23 cellular contexts compared by ENCODE assay signal in genomic region chr2:127164761-127165538, GRCh38. TPM values are rescaled to one million over a fixed set of nuclear protein-coding genes. Genes with fewer than 3 reads are reported as not detected.
DNase-seq lines count a peak whose midpoint lies in the region; ATAC-seq and TF ChIP-seq lines count a peak whose summit lies in the region.
"Had no signal": no experiment of that assay in that cellular context is flagged by ENCODE, and none has a peak within 500 bp of the region (broad histone marks: within the 10 kb centered on the region; RNA-seq: fewer than 3 reads in every experiment).

No MANE protein-coding gene starts in this region.

- H3K27ac ChIP-seq in BLaER1 (peak overlapping the region; percentile 44), Panc1 (ENCODE audit: low read length) (0 out of 2 replicates have a peak overlapping the region, but pooled peaks have one; percentile 29), MM.1S (ENCODE audit: low read length) (no peak overlapping the region)
- H3K27ac ChIP-seq: cardiac muscle cell, heart left ventricle, parathyroid adenoma had no signal

- peak; percentile 22; the same call in 1 of the 2 replicates for ATAC-seq in Panc1
- ATAC-seq: activated CD8-positive, alpha-beta T cell treated with anti-CD3 and anti-CD28 coated beads for 36 hours; activated T-cell treated with anti-CD3 and anti-CD28 coated beads, Interleukin-2, amount 50 U/mL, for 4 hours; naive thymus-derived CD4-positive, alpha-beta T cell had no signal

- H4K20me1 ChIP-seq in BLaER1 (no peaks in the 10 kb centered on the region), MM.1S (ENCODE audit: insufficient read depth, low read length) (no peaks in the 10 kb centered on the region)

- peak overlapping the region; percentile 22; the same call in 1 of the 2 replicates for H3K9ac ChIP-seq in BLaER1
- H3K9ac ChIP-seq in MM.1S (ENCODE audit: low read length): no peak overlapping the region
- H3K9ac ChIP-seq: parathyroid adenoma had no signal

- H3K4me3 Mint-ChIP-seq in Calu3 (ENCODE audit: low read depth, unreplicated experiment): no peak overlapping the region
- H3K4me3 Mint-ChIP-seq in nephron: peak overlapping the region in 1 of 3 experiments; percentile 47
- H3K4me3 Mint-ChIP-seq: activated CD8-positive, alpha-beta T cell treated with anti-CD3 and anti-CD28 coated beads for 36 hours; activated naive CD4-positive, alpha-beta T cell treated with anti-CD3 and anti-CD28 coated beads, Interleukin-2, amount 10 ng/mL, durations not matched to agents 7 days and 5 days; activated T-cell treated with anti-CD3 and anti-CD28 coated beads, Interleukin-2, amount 50 U/mL, for 4 hours; CD4-positive, alpha-beta T cell; naive thymus-derived CD4-positive, alpha-beta T cell had no signal

- in situ Hi-C loops in Panc1 (cut with HindIII; ENCODE audit: low pct_unique_long_range_greater_than_20kb, low sequenced_read_pairs): no loop called here

- CTCF ChIA-PET in Calu3 (lab: Charles Lee): no interaction called here
- CTCF ChIA-PET in Panc1 (lab: Charles Lee): no interaction called here

- no peaks in the 10 kb centered on the region for H3K9me3 Mint-ChIP-seq in Calu3 (ENCODE audit: low read depth, unreplicated experiment)
- H3K9me3 Mint-ChIP-seq in nephron: no peaks in the 10 kb centered on the region
- H3K9me3 Mint-ChIP-seq: activated CD8-positive, alpha-beta T cell treated with anti-CD3 and anti-CD28 coated beads for 36 hours; activated naive CD4-positive, alpha-beta T cell treated with anti-CD3 and anti-CD28 coated beads, Interleukin-2, amount 10 ng/mL, durations not matched to agents 7 days and 5 days; activated T-cell treated with anti-CD3 and anti-CD28 coated beads, Interleukin-2, amount 50 U/mL, for 4 hours; CD4-positive, alpha-beta T cell; naive thymus-derived CD4-positive, alpha-beta T cell had no signal

- no peak overlapping the region for H3K4me3 ChIP-seq in BLaER1
- no peak overlapping the region for H3K4me3 ChIP-seq in Panc1 (ENCODE audit: low read depth in 2 of 2, low read length in 2 of 2)
- no peak overlapping the region for H3K4me3 ChIP-seq in MM.1S (ENCODE audit: low read length)
- H3K4me3 ChIP-seq: cardiac muscle cell, heart left ventricle had no signal

- no peaks in the 10 kb centered on the region for H3F3A ChIP-seq in MM.1S (ENCODE audit: insufficient read depth, low read length)

- BruUV-seq in Calu3 (replicated peaks; lab: Mats Ljungman, UMichigan) (no TSS peak), Panc1 (replicated peaks; lab: Mats Ljungman, UMichigan) (no TSS peak)

- H3K9me2 ChIP-seq in MM.1S (replicated peaks; ENCODE audit: insufficient read depth, low read length): no peaks in the 10 kb centered on the region

- intact Hi-C loops in Calu3 (cut with micrococcal nuclease; ENCODE audit: unreplicated experiment): loop anchor here (5.0 to 10.0 kb wide), 2 partner anchors 60 to 98 kb away; partner anchors contain the start of gene BIN1
- intact Hi-C loops in Panc1 (cut with micrococcal nuclease; ENCODE audit: unreplicated experiment): no loop called here

- no peak for TF ChIP-seq CTCF in Calu3 (IDR thresholded peaks at IDR 0.05; ENCODE audit: unreplicated experiment)
- no peak for TF ChIP-seq CTCF in Panc1 (IDR thresholded peaks at IDR 0.05)
- no peak for TF ChIP-seq CTCF in nephron (IDR thresholded peaks at IDR 0.05; ENCODE audit: unreplicated experiment in 3 of 3)
- no peak for TF ChIP-seq CTCF in MM.1S (IDR thresholded peaks at IDR 0.05; ENCODE audit: low read length)

- H3K36me3 ChIP-seq in BLaER1 (no peaks in the 10 kb centered on the region), Panc1 (ENCODE audit: control insufficient read depth, insufficient read depth, low read length) (no peaks in the 10 kb centered on the region), MM.1S (replicated peaks; ENCODE audit: insufficient read depth, low read length) (no peaks in the 10 kb centered on the region)
- H3K36me3 ChIP-seq: cardiac muscle cell, heart left ventricle had no signal

- POLR2A ChIA-PET in Panc1 (lab: Charles Lee): interaction anchor here (0.6 kb wide), 1 partner anchor 39 kb away, joined by 3 read pairs; no protein-coding TSS in a partner anchor

- H2AFZ ChIP-seq in MM.1S (ENCODE audit: low read length): no peak overlapping the region
- H2AFZ ChIP-seq: parathyroid adenoma had no signal

- H3K27me3 Mint-ChIP-seq in Calu3 (ENCODE audit: unreplicated experiment) (no peaks in the 10 kb centered on the region), nephron (ENCODE audit: low read depth) (peaks cover 14% of the 10 kb centered on the region)
- H3K27me3 Mint-ChIP-seq: activated CD8-positive, alpha-beta T cell treated with anti-CD3 and anti-CD28 coated beads for 36 hours; CD4-positive, alpha-beta T cell had no signal

- H3K36me3 Mint-ChIP-seq in Calu3 (ENCODE audit: insufficient read depth, unreplicated experiment) (no peaks in the 10 kb centered on the region), nephron (ENCODE audit: low read depth) (no peaks in the 10 kb centered on the region)
- H3K36me3 Mint-ChIP-seq: activated naive CD4-positive, alpha-beta T cell treated with anti-CD3 and anti-CD28 coated beads, Interleukin-2, amount 10 ng/mL, durations not matched to agents 7 days and 5 days; naive thymus-derived CD4-positive, alpha-beta T cell had no signal

- no peaks in the 10 kb centered on the region for H3K9me3 ChIP-seq in BLaER1
- H3K9me3 ChIP-seq in Panc1 (ENCODE audit: control insufficient read depth, insufficient read depth, low read depth, low read length): no peaks in the 10 kb centered on the region
- H3K9me3 ChIP-seq in MM.1S (replicated peaks; ENCODE audit: insufficient read depth, low read length): no peaks in the 10 kb centered on the region
- H3K9me3 ChIP-seq: heart left ventricle had no signal

- no peaks in the 10 kb centered on the region for H3K79me2 ChIP-seq in MM.1S (ENCODE audit: low read length)
- H3K79me2 ChIP-seq: parathyroid adenoma had no signal

- H3K4me2 ChIP-seq in BLaER1 (peak overlapping the region; percentile 55; the same call in 1 of the 2 replicates), MM.1S (ENCODE audit: low read depth, low read length) (no peak overlapping the region)

- H3K27me3 ChIP-seq in BLaER1 (no peaks in the 10 kb centered on the region), Panc1 (ENCODE audit: control insufficient read depth, insufficient read depth, low read length) (no peaks in the 10 kb centered on the region), MM.1S (replicated peaks; ENCODE audit: insufficient read depth, low read length) (no peaks in the 10 kb centered on the region)
- H3K27me3 ChIP-seq: heart left ventricle had no signal

- DNase-seq in Calu3 (no peak), Panc1 (ENCODE audit: low read depth, low spot score) (no peak), NCI-H2107 (lab: John Stamatoyannopoulos, UW) (no peak), HUDEP-2 (lab: John Stamatoyannopoulos, UW; ENCODE audit: unreplicated experiment in 76 of 76) (no peak), MM.1S (no peak), nucleus accumbens (lab: John Stamatoyannopoulos, UW) (no peak)
- DNase-seq: activated CD4-positive, CD25-positive, alpha-beta regulatory T cell; activated CD8-positive, alpha-beta T cell treated with anti-CD3 and anti-CD28 coated beads for 36 hours; activated naive CD4-positive, alpha-beta T cell treated with anti-CD3 and anti-CD28 coated beads, Interleukin-2, amount 10 ng/mL, durations not matched to agents 7 days and 5 days; activated T-cell treated with anti-CD3 and anti-CD28 coated beads, Interleukin-2, amount 50 U/mL, for 4 hours; CD4-positive, alpha-beta T cell; dermis blood vessel endothelial cell; MV-4-11; naive thymus-derived CD4-positive, alpha-beta T cell; NCI-H187; NCI-H446 treated with DMSO at 0.1 percent for 48 hours; T1000 had no signal

- H3K4me1 ChIP-seq in BLaER1: peaks cover 26% of the 10 kb centered on the region
- peaks cover 11% of the 10 kb centered on the region for H3K4me1 ChIP-seq in Panc1 (ENCODE audit: control insufficient read depth, insufficient read depth, low read length)
- H3K4me1 ChIP-seq in MM.1S (ENCODE audit: low read length): no peaks in the 10 kb centered on the region
- H3K4me1 ChIP-seq: heart left ventricle had no signal

- H3K4me1 Mint-ChIP-seq in Calu3 (ENCODE audit: low read depth, unreplicated experiment) (peaks cover 27% of the 10 kb centered on the region), nephron (peaks cover 56% of the 10 kb centered on the region)

- H3K27ac Mint-ChIP-seq in Calu3 (ENCODE audit: unreplicated experiment) (peak overlapping the region; percentile 60), nephron (peak overlapping the region; percentile 35 to 61 (median 58))
- H3K27ac Mint-ChIP-seq: activated CD8-positive, alpha-beta T cell treated with anti-CD3 and anti-CD28 coated beads for 36 hours; activated naive CD4-positive, alpha-beta T cell treated with anti-CD3 and anti-CD28 coated beads, Interleukin-2, amount 10 ng/mL, durations not matched to agents 7 days and 5 days; CD4-positive, alpha-beta T cell; naive thymus-derived CD4-positive, alpha-beta T cell had no signal

RNA-seq across cellular contexts. Expression of gene CYP27C1, which starts 55.1 kb away (rescaled TPM):
- total RNA-seq in Calu3 (2022) (0.07 TPM in 1 of 2 replicates, not detected in the other), Panc1 (2021; ENCODE audit: unreplicated experiment) (5.7 TPM)
- 3.2 TPM for polyA plus RNA-seq in Panc1 (2012; ENCODE audit: insufficient read length)
- total RNA-seq: activated CD8-positive, alpha-beta T cell treated with anti-CD3 and anti-CD28 coated beads for 36 hours; activated T-cell treated with anti-CD3 and anti-CD28 coated beads, Interleukin-2, amount 50 U/mL, for 4 hours; CD4-positive, alpha-beta T cell; dermis blood vessel endothelial cell; endothelial cell of umbilical vein; naive thymus-derived CD4-positive, alpha-beta T cell had no signal
- polyA plus RNA-seq: endothelial cell of umbilical vein; naive thymus-derived CD4-positive, alpha-beta T cell had no signal

RNA-seq across cellular contexts. Expression of gene BIN1, which starts 58.0 kb away (rescaled TPM):
- total RNA-seq in Calu3 (2022): 52.8 and 54.7 TPM in 2 replicates
- 58.6 TPM for total RNA-seq in Panc1 (2021; ENCODE audit: unreplicated experiment)
- 77.0 TPM for polyA plus RNA-seq in Panc1 (2012; ENCODE audit: insufficient read length)
